Comparison of ENCODE assay signal across 8 cellular contexts in the genomic region with DNA sequence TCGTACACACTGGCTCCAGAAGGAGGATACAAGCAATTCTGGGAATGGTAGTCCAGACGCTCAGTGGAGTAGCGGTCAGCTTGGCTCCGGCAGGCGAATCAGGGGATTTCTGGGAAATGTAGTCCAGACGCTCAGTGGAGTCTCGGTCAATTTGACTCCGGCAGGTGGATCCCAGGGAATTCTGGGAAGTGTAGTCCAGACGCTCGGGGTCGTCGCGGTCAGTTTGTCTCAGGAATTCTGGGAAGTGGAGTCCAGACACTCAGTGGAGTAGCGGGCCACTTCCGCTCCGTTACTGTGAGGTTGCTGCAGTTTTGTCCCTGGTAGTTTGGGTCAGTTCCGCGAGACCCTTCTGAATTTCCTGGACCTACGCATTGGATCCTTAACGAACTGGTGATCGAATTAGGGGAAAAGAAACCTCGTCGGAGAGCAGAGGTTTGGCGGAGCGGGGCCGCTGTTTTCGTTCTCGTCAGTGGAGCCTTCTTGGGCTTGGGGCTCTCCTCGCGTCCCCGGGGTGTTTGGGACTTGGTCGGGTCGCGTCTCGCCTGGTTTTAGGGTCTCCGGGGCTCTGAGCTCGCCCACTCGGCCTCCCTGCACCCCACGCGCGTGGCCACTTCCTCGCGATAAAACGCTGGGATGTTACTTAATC.
DNase-seq lines count a peak whose midpoint lies in the region; ATAC-seq and FAIRE-seq lines count a peak whose summit lies in the region.

A gene (plus strand): TSS at position 262 of the 646 bp plus-strand sequence. CDS start 2,429 bp downstream, outside the sequence.

- peak; percentile 61 for FAIRE-seq in colon (lab: Jason Lieb, UNC)

- ATAC-seq in GM19035 (IDR thresholded peaks at IDR 0.05; ENCODE audit: unreplicated experiment) (peak; percentile 93), HG03342 (IDR thresholded peaks at IDR 0.05; ENCODE audit: unreplicated experiment) (peak; percentile 90)

- DNase-seq in AG20443 (ENCODE audit: low spot score) (peak; percentile 95), NCI-H446 (lab: John Stamatoyannopoulos, UW) (peak; percentile 97 to 98), kidney glomerular epithelial cell (lab: John Stamatoyannopoulos, UW) (peak; percentile 98)
- DNase-seq in activated CD4-positive, alpha-beta T cell treated with anti-CD3 and anti-CD28 coated beads for 24 hours (ENCODE audit: low read depth in 2 of 2), result peak; percentile 67 to 77
- peak; percentile 79 to 84 for DNase-seq in stimulated activated CD4-positive, alpha-beta T cell treated with anti-CD3 and anti-CD28 coated beads, Interleukin-15, amount 100 ng/mL, for 48 hours (ENCODE audit: low read depth in 2 of 2)

Comparison
In these comparisons a context has a peak if more than half of its experiments do, and no peak if none do; other contexts are left out.
1. Peak in every context shown above with its lines: DNase-seq and ATAC-seq.